ENCODE assay signal across 9 cellular contexts in genomic region chr1:198922638-198923430, GRCh38.
DNase-seq lines count a peak whose midpoint lies in the region; ATAC-seq and TF ChIP-seq lines count a peak whose summit lies in the region.
"Had no signal": no experiment of that assay in that cellular context is flagged by ENCODE, and none has a peak within 500 bp of the region (broad histone marks: within the 10 kb centered on the region; RNA-seq: fewer than 3 reads in every experiment).

No MANE protein-coding gene starts in this region.

- peak overlapping the region; percentile 21 for H3K4me3 Mint-ChIP-seq in activated naive CD8-positive, alpha-beta T cell

- H3K27me3 ChIP-seq in DOHH2 (ENCODE audit: control insufficient read depth, low read length) (no peaks in the 10 kb centered on the region), HAP-1 (ENCODE audit: low read depth) (no peaks in the 10 kb centered on the region)

- H3K4me1 Mint-ChIP-seq in activated naive CD8-positive, alpha-beta T cell (ENCODE audit: low read depth): peaks cover 78% of the 10 kb centered on the region

- H3K4me3 ChIP-seq in DOHH2 (ENCODE audit: low read length) (no peak overlapping the region), HAP-1 (no peak overlapping the region)

- H4K20me1 ChIP-seq in DOHH2 (ENCODE audit: control insufficient read depth, insufficient read depth, low read depth, low read length): peaks cover 11% of the 10 kb centered on the region

- no peaks in the 10 kb centered on the region for H3K9me3 Mint-ChIP-seq in activated naive CD8-positive, alpha-beta T cell (ENCODE audit: low read depth)

- H3K27ac Mint-ChIP-seq in activated naive CD8-positive, alpha-beta T cell: peak overlapping the region; percentile 90

- no peaks in the 10 kb centered on the region for H3K9me2 ChIP-seq in DOHH2 (replicated peaks; ENCODE audit: control insufficient read depth, low read length)

- H3K36me3 ChIP-seq in DOHH2 (ENCODE audit: control insufficient read depth, low read length): peaks cover 91% of the 10 kb centered on the region
- no peaks in the 10 kb centered on the region; the same call in 1 of the 2 replicates for H3K36me3 ChIP-seq in HAP-1 (replicated peaks)

- no peaks in the 10 kb centered on the region; the same call in 1 of the 2 replicates for H3F3A ChIP-seq in DOHH2 (ENCODE audit: control insufficient read depth, insufficient read depth)

- H3K4me2 ChIP-seq in DOHH2 (ENCODE audit: low read length): peak overlapping the region; percentile 15

- peaks cover 99% of the 10 kb centered on the region for H3K79me2 ChIP-seq in DOHH2 (ENCODE audit: control insufficient read depth, low read length)

- DNase-seq in HAP-1 (ENCODE audit: low spot score in 2 of 2) (no peak), HuH-7 (ENCODE audit: low spot score) (no peak), AG20443 (ENCODE audit: low spot score) (no peak)
- DNase-seq: NCI-H69 had no signal

- peak; percentile 65 for ATAC-seq in GM19452 (IDR thresholded peaks at IDR 0.05; ENCODE audit: unreplicated experiment)
- ATAC-seq in HG03196 (IDR thresholded peaks at IDR 0.05; ENCODE audit: unreplicated experiment): peak; percentile 51
- no peak for ATAC-seq in GM21737 (IDR thresholded peaks at IDR 0.05; ENCODE audit: unreplicated experiment)

- in situ Hi-C loops in HAP-1 (cut with MboI; ENCODE audit: low sequenced_read_pairs): no loop called here

- H3K36me3 Mint-ChIP-seq in activated naive CD8-positive, alpha-beta T cell: peaks cover 4% of the 10 kb centered on the region

- H3K4me1 ChIP-seq in DOHH2 (ENCODE audit: control insufficient read depth, low read length) (peaks cover 71% of the 10 kb centered on the region), HAP-1 (no peaks in the 10 kb centered on the region)

- H3K27ac ChIP-seq in DOHH2 (ENCODE audit: low read depth, low read length): no peak overlapping the region

- no peaks in the 10 kb centered on the region for H3K9me3 ChIP-seq in DOHH2 (ENCODE audit: control insufficient read depth, insufficient read depth, low read length)
- H3K9me3 ChIP-seq in HAP-1: no peaks in the 10 kb centered on the region

- no peaks in the 10 kb centered on the region for H3K27me3 Mint-ChIP-seq in activated naive CD8-positive, alpha-beta T cell

- no peak for TF ChIP-seq CTCF in DOHH2 (IDR thresholded peaks at IDR 0.05; ENCODE audit: low read depth, low read length, poor library complexity, severe bottlenecking)
